Comparison of ENCODE assay signal across 8 cellular contexts in genomic region chr11:33329705-33330329, GRCh38. TPM values are rescaled to one million over a fixed set of nuclear protein-coding genes. Genes with fewer than 3 reads are reported as not detected.
DNase-seq lines count a peak whose midpoint lies in the region; ATAC-seq and TF ChIP-seq lines count a peak whose summit lies in the region.

No MANE protein-coding gene starts in this region.

- no peaks in the 10 kb centered on the region for H3K27me3 Mint-ChIP-seq in effector memory CD8-positive, alpha-beta T cell

- H3K56ac ChIP-seq in mesendoderm (ENCODE audit: low read length): no peak overlapping the region

- in situ Hi-C loops in HAP-1 (cut with MboI; ENCODE audit: low sequenced_read_pairs): loop anchor here (5.0 kb wide), 1 partner anchor 163 kb away; no protein-coding TSS in a partner anchor

- H4K8ac ChIP-seq in mesendoderm (ENCODE audit: low read depth, low read length): no peak overlapping the region

- peak overlapping the region in 1 of 2 donors; percentile 49 for H3K27ac Mint-ChIP-seq in effector memory CD8-positive, alpha-beta T cell

- H3K4me1 Mint-ChIP-seq in effector memory CD8-positive, alpha-beta T cell (ENCODE audit: low read depth in 2 of 2): peaks cover 12 to 21% of the 10 kb centered on the region in 2 donors

- H2AK5ac ChIP-seq in mesendoderm (ENCODE audit: low read length): no peak overlapping the region

- no peak overlapping the region for H3K4me2 ChIP-seq in mesendoderm (ENCODE audit: low read length)

- no peak overlapping the region for H2BK5ac ChIP-seq in mesendoderm (ENCODE audit: low read length)

- H3K27ac ChIP-seq in VCaP (no peak overlapping the region), mesendoderm (ENCODE audit: low read depth, low read length) (no peak overlapping the region), substantia nigra (ENCODE audit: low read depth, low read length, poor library complexity, severe bottlenecking) (no peak overlapping the region)

- H3K9ac ChIP-seq in mesendoderm (ENCODE audit: low read length): no peak overlapping the region

- H3K18ac ChIP-seq in mesendoderm (ENCODE audit: low read length): no peak overlapping the region

- H3K4me3 ChIP-seq in HAP-1 (no peak overlapping the region), mesendoderm (ENCODE audit: low read length) (no peak overlapping the region)

- H3K36me3 ChIP-seq in HAP-1 (replicated peaks): no peaks in the 10 kb centered on the region
- H3K36me3 ChIP-seq in mesendoderm (ENCODE audit: control insufficient read depth, insufficient read depth, low read length): no peaks in the 10 kb centered on the region

- H3K4me3 Mint-ChIP-seq in effector memory CD8-positive, alpha-beta T cell: no peak overlapping the region

- peak; percentile 87 for TF ChIP-seq CTCF in VCaP (conservative IDR thresholded peaks at IDR 0.05)

- H3K9me3 Mint-ChIP-seq in effector memory CD8-positive, alpha-beta T cell: no peaks in the 10 kb centered on the region

- peaks cover 1% of the 10 kb centered on the region for H3K79me1 ChIP-seq in mesendoderm (ENCODE audit: low read length)

- H3K9me3 ChIP-seq in HAP-1: no peaks in the 10 kb centered on the region

- H3K4ac ChIP-seq in mesendoderm (ENCODE audit: low read depth, low read length): no peak overlapping the region

- no CpG with 5 or more reads among the region's 4 CpGs for WGBS in mesendoderm (ENCODE audit: extremely low coverage, insufficient coverage, low lambda C conversion rate)

- H3K4me1 ChIP-seq in HAP-1 (no peaks in the 10 kb centered on the region), mesendoderm (ENCODE audit: control insufficient read depth, low read depth, low read length) (no peaks in the 10 kb centered on the region)

- no peak overlapping the region for H3K23ac ChIP-seq in mesendoderm (ENCODE audit: low read length)

- no peaks in the 10 kb centered on the region for H3K79me2 ChIP-seq in mesendoderm (ENCODE audit: control insufficient read depth, insufficient read depth, low read length)

- no peaks in the 10 kb centered on the region for H3K27me3 ChIP-seq in HAP-1 (ENCODE audit: low read depth)
- no peaks in the 10 kb centered on the region for H3K27me3 ChIP-seq in mesendoderm (ENCODE audit: insufficient read depth, low read length, poor library complexity)

- peaks cover 10% of the 10 kb centered on the region for H3K36me3 Mint-ChIP-seq in effector memory CD8-positive, alpha-beta T cell (ENCODE audit: insufficient read depth)

- peak; percentile 72 for DNase-seq in EH (ENCODE audit: low read depth)
- peak; percentile 67 to 71 for DNase-seq in HAP-1 (ENCODE audit: low spot score in 2 of 2)
- peak; percentile 34 for DNase-seq in NCI-H2029 treated with DMSO at 0.1 percent for 48 hours (lab: John Stamatoyannopoulos, UW)
- peak; percentile 25 to 37 (median 29) for DNase-seq in effector memory CD8-positive, alpha-beta T cell
- DNase-seq in mesendoderm: peak; percentile 64
- DNase-seq in substantia nigra (lab: John Stamatoyannopoulos, UW): peak in 26 of 49 donors; percentile 4 to 59 (median 16)
- no peak for DNase-seq in KG1 (lab: John Stamatoyannopoulos, UW)

- peak; percentile 80 for ATAC-seq in effector memory CD8-positive, alpha-beta T cell (replicated peaks)

- H4K5ac ChIP-seq in mesendoderm (ENCODE audit: low read length): no peak overlapping the region

- H2BK120ac ChIP-seq in mesendoderm (ENCODE audit: low read depth, low read length): no peak overlapping the region

- H2BK15ac ChIP-seq in mesendoderm (replicated peaks; ENCODE audit: low read depth): no peak overlapping the region

RNA-seq across cellular contexts. Expression of gene KIAA1549L, which starts 46.1 kb away (rescaled TPM):
- 0.77 TPM for polyA plus RNA-seq in mesendoderm (2013, experiment 1 of 2)
- 0.76 TPM for polyA plus RNA-seq in mesendoderm (2013, experiment 2 of 2)
